Comparison of ENCODE assay signal across 27 cellular contexts in the genomic region with DNA sequence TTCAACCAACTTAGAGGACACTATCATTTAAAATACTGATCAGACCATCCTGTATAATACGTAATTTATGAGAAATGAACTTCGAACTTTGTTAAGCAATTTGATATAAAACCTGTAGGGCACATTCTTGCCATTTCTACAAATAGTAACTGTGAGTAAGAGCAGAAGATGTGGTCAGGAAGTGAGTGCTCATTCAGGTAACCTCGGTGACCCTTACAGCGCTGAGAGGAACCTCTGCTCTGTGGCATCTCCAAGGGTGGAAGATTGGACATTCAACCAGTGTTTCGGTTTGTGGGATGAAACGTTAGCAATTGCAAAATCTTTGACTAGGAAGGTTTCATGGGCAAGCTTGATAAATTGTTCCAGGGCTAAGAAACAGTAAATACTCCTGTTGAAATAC.
"Had no signal": no experiment of that assay in that cellular context is flagged by ENCODE, and none has a peak within 500 bp of the region (broad histone marks: within the 10 kb centered on the region; RNA-seq: fewer than 3 reads in every experiment).

No MANE protein-coding gene starts in this region.

- H3K27me3 Mint-ChIP-seq: IgD-negative memory B cell had no signal

- H3K4me1 Mint-ChIP-seq: IgD-negative memory B cell had no signal

- H3K4me3 Mint-ChIP-seq: IgD-negative memory B cell had no signal

- H3K27ac ChIP-seq: HL-60, KMS-11, SJSA1, SK-N-MC had no signal

- H3K4me1 ChIP-seq: SJSA1 had no signal

- H3K4me3 ChIP-seq: K562, MG63, SJSA1, SK-N-MC had no signal

- H3K9me3 ChIP-seq: MG63 had no signal

- H3K27ac Mint-ChIP-seq: IgD-negative memory B cell had no signal

- DNase-seq: Kasumi-1; MG63; NCI-H1092; NCI-H1105 treated with DMSO at 0.1 percent for 48 hours; NCI-H1417 treated with DMSO at 0.1 percent for 48 hours; NCI-H146; NCI-H1694 treated with DMSO at 0.1 percent for 48 hours; NCI-H1930; NCI-H2081; NCI-H2107; NCI-H226; NCI-H446; NCI-H510A; NCI-H524 treated with DMSO at 0.1 percent for 48 hours; NCI-H69; NCI-H774; NK-92 treated with Interleukin-12 subunit alpha and Interleukin-12 subunit beta, amount 100 ng/mL, for 24 hours; PC-3; Right ventricle myocardium superior; SIG-M5 had no signal

- H3K36me3 Mint-ChIP-seq: IgD-negative memory B cell had no signal

- H3K27me3 ChIP-seq: MG63, SJSA1 had no signal

- H3K9ac ChIP-seq: KMS-11 had no signal

- H3K4me2 ChIP-seq: KMS-11 had no signal

- ATAC-seq: K562, Panc1, PC-3 had no signal

- H3K36me3 ChIP-seq: MG63, SJSA1 had no signal
